In genomic region chr14:53526190-53526589, GRCh38 we compare ENCODE assay signal across 14 cellular contexts.
DNase-seq lines count a peak whose midpoint lies in the region; ATAC-seq, FAIRE-seq and TF ChIP-seq lines count a peak whose summit lies in the region.
"Had no signal": no experiment of that assay in that cellular context is flagged by ENCODE, and none has a peak within 500 bp of the region (broad histone marks: within the 10 kb centered on the region; RNA-seq: fewer than 3 reads in every experiment).

No MANE protein-coding gene starts in this region.

- DNase-seq in AG10803 (ENCODE audit: low read depth): peak; percentile 35
- no peak for DNase-seq in HTR-8/SVneo (ENCODE audit: insufficient read length, low spot score)
- no peak for DNase-seq in bronchial epithelial cell (ENCODE audit: low read depth)
- no peak for DNase-seq in nephron progenitor cell
- no peak for DNase-seq in activated naive CD4-positive, alpha-beta T cell treated with anti-CD3 and anti-CD28 coated beads for 36 hours
- no peak for DNase-seq in NCI-H2227 (lab: John Stamatoyannopoulos, UW; ENCODE audit: unreplicated experiment)
- DNase-seq in lower leg skin (ENCODE audit: low spot score in 2 of 2): no peak
- DNase-seq: 8988T; CD4-positive, CD25-positive, alpha-beta regulatory T cell; DMS53 had no signal

- H3K27me3 ChIP-seq in bronchial epithelial cell (ENCODE audit: control insufficient read depth, insufficient read depth, low read length): no peaks in the 10 kb centered on the region
- H3K27me3 ChIP-seq: BLaER1 treated with 17β-estradiol and CSF1 and Interleukin-3, amounts not matched to agents 10 nM and 100 nM had no signal

- TF ChIP-seq CTCF in AG10803 (conservative IDR thresholded peaks at IDR 0.05; ENCODE audit: low read length) (no peak), bronchial epithelial cell (IDR thresholded peaks at IDR 0.05; ENCODE audit: insufficient read depth, low read length, severe bottlenecking) (no peak), nephron progenitor cell (IDR thresholded peaks at IDR 0.05) (no peak), lower leg skin (IDR thresholded peaks at IDR 0.05) (no peak)

- peaks cover 5% of the 10 kb centered on the region for H3K9me3 Mint-ChIP-seq in nephron progenitor cell
- no peaks in the 10 kb centered on the region for H3K9me3 Mint-ChIP-seq in activated naive CD4-positive, alpha-beta T cell treated with anti-CD3 and anti-CD28 coated beads for 36 hours

- peaks cover 10% of the 10 kb centered on the region for H3K4me1 Mint-ChIP-seq in nephron progenitor cell
- no peaks in the 10 kb centered on the region for H3K4me1 Mint-ChIP-seq in activated naive CD4-positive, alpha-beta T cell treated with anti-CD3 and anti-CD28 coated beads for 36 hours (ENCODE audit: low read depth)
- H3K4me1 Mint-ChIP-seq: CD4-positive, CD25-positive, alpha-beta regulatory T cell had no signal

- no peak for ATAC-seq in HG03196 (IDR thresholded peaks at IDR 0.05; ENCODE audit: unreplicated experiment)
- ATAC-seq: HCT116 had no signal

- intact Hi-C loops in activated naive CD4-positive, alpha-beta T cell treated with anti-CD3 and anti-CD28 coated beads for 36 hours (cut with micrococcal nuclease): no loop called here
- intact Hi-C loops in lower leg skin (cut with DNase I; ENCODE audit: low total_unique reads): no loop called here

- 77 to 91% methylated on average over 3 of the region's 3 CpGs for WGBS in lower leg skin, 2 donors

- CTCF ChIA-PET in activated naive CD4-positive, alpha-beta T cell treated with anti-CD3 and anti-CD28 coated beads for 36 hours (lab: Charles Lee): no interaction called here

- TF ChIP-seq POLR2A in lower leg skin (IDR thresholded peaks at IDR 0.05): no peak

- H3K36me3 Mint-ChIP-seq in nephron progenitor cell (ENCODE audit: low read depth): no peaks in the 10 kb centered on the region
- no peaks in the 10 kb centered on the region for H3K36me3 Mint-ChIP-seq in activated naive CD4-positive, alpha-beta T cell treated with anti-CD3 and anti-CD28 coated beads for 36 hours (ENCODE audit: low read depth)
- H3K36me3 Mint-ChIP-seq: CD4-positive, CD25-positive, alpha-beta regulatory T cell had no signal

- no peaks in the 10 kb centered on the region for H3K27me3 Mint-ChIP-seq in nephron progenitor cell (ENCODE audit: low read depth, poor library complexity)
- no peaks in the 10 kb centered on the region for H3K27me3 Mint-ChIP-seq in activated naive CD4-positive, alpha-beta T cell treated with anti-CD3 and anti-CD28 coated beads for 36 hours (ENCODE audit: low read depth)

- H3K27ac Mint-ChIP-seq in nephron progenitor cell: peak overlapping the region; percentile 19
- H3K27ac Mint-ChIP-seq in activated naive CD4-positive, alpha-beta T cell treated with anti-CD3 and anti-CD28 coated beads for 36 hours: no peak overlapping the region
- H3K27ac Mint-ChIP-seq: CD4-positive, CD25-positive, alpha-beta regulatory T cell had no signal

- H3K4me3 ChIP-seq in AG10803 (ENCODE audit: low read length) (no peak overlapping the region), bronchial epithelial cell (ENCODE audit: low read depth, low read length) (no peak overlapping the region), lower leg skin (ENCODE audit: low read depth, poor library complexity, severe bottlenecking) (no peak overlapping the region)
- H3K4me3 ChIP-seq: BLaER1 treated with 17β-estradiol and CSF1 and Interleukin-3, amounts not matched to agents 10 nM and 100 nM had no signal

- H3K4me3 Mint-ChIP-seq in nephron progenitor cell: no peak overlapping the region
- H3K4me3 Mint-ChIP-seq in activated naive CD4-positive, alpha-beta T cell treated with anti-CD3 and anti-CD28 coated beads for 36 hours: no peak overlapping the region
- H3K4me3 Mint-ChIP-seq: CD4-positive, CD25-positive, alpha-beta regulatory T cell had no signal

- FAIRE-seq in HTR-8/SVneo (lab: Jason Lieb, UNC) (peak; percentile 40), bronchial epithelial cell (lab: Jason Lieb, UNC) (peak; percentile 64)
- FAIRE-seq: H54 had no signal

- H3K36me3 ChIP-seq in bronchial epithelial cell (ENCODE audit: control insufficient read depth, insufficient read depth, low read length): no peaks in the 10 kb centered on the region
- H3K36me3 ChIP-seq: BLaER1 treated with 17β-estradiol and CSF1 and Interleukin-3, amounts not matched to agents 10 nM and 100 nM had no signal
